In the genomic region with DNA sequence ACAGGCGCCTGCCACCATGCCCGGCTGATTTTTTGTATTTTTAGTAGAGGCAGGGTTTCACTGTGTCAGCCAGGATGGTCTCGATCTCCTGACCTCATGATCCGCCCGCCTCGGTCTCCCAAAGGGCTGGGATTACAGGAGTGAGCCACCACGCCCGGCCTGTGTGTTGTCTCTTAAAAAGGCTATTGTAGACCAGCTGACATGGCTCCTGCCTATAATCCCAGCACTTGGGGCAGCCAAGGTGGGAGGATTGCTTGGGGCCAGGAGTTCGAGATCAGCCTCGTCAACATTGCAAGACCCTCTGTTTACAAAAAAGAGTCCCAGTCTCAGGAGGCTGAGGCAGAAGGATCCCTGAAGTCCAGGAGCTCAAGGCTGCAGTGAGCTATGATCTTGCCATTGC, we compare ENCODE assay signal across 11 cellular contexts. TPM values are rescaled to one million over a fixed set of nuclear protein-coding genes. Genes with fewer than 3 reads are reported as not detected.
"Had no signal": no experiment of that assay in that cellular context is flagged by ENCODE, and none has a peak within 500 bp of the region (broad histone marks: within the 10 kb centered on the region; RNA-seq: fewer than 3 reads in every experiment).

No MANE protein-coding gene starts in this region.

RNA-seq across cellular contexts. Expression of a gene that starts 53.2 kb away (rescaled TPM):
- total RNA-seq: activated B cell treated with CpG ODN at 0.5 μM for 24 hours; activated CD4-positive, alpha-beta memory T cell treated with anti-CD3 and anti-CD28 coated beads for 36 hours; activated CD4-positive, alpha-beta T cell treated with anti-CD3 and anti-CD28 coated beads, Interleukin-2, amount 10 ng/mL, durations not matched to agents 24 days and 14 days; activated CD8-positive, alpha-beta memory T cell treated with anti-CD3 and anti-CD28 coated beads for 36 hours; activated CD8-positive, alpha-beta T cell treated with anti-CD3 and anti-CD28 coated beads for 36 hours; activated naive CD8-positive, alpha-beta T cell treated with anti-CD3 and anti-CD28 coated beads, Interleukin-2, amount 10 ng/mL, durations not matched to agents 7 days and 5 days; activated T-cell treated with anti-CD3 and anti-CD28 coated beads, Interleukin-2, amount 50 U/mL, for 4 hours; activated T-cell treated with anti-CD3 and anti-CD28 coated beads, Interleukin-2, amount 50 U/mL, for 72 hours; activated T-helper 1 cell treated with anti-CD3 and anti-CD28 coated beads, Interleukin-12 subunit alpha, Interleukin-12 subunit beta, Interleukin-2, Interleukin-4 antibody, amounts not matched to agents 30 ng/mL and 10 ng/mL and 1 ng/mL, durations not matched to agents 14 hours and 24 hours and 36 hours; activated T-helper 17 cell treated with anti-CD3 and anti-CD28 coated beads, Interleukin-2, amount 50 U/mL, for 72 hours; T-helper 1 cell treated with Interleukin-12 subunit alpha and Interleukin-12 subunit beta and Interleukin-4 antibody, amounts not matched to agents 30 ng/mL and 1 ng/mL, for 36 hours had no signal
